Comparison of ENCODE assay signal across 21 cellular contexts in the genomic region with DNA sequence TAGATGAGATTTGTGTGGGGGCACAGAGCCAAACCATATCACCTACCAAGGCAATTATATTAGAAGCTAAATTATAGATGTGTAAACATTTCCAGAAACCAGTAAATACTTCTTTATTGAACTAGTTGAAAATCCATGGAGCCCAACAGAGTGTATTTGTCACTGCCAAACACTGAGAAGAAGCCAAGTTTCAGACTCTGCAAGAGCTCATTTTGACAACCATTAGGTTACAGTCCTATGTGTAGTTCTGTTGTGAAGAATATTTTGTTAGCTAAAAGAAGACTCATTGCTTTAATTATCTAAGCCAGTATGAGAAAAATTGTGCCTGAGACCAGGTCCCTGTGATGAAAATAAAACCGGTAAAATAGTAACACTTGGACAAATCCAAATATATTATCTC.
DNase-seq lines count a peak whose midpoint lies in the region; ATAC-seq and TF ChIP-seq lines count a peak whose summit lies in the region.
"Had no signal": no experiment of that assay in that cellular context is flagged by ENCODE, and none has a peak within 500 bp of the region (broad histone marks: within the 10 kb centered on the region; RNA-seq: fewer than 3 reads in every experiment).

No MANE protein-coding gene starts in this region.

- DNase-seq in SK-N-SH: no peak
- no peak for DNase-seq in activated CD4-positive, alpha-beta T cell treated with anti-CD3 and anti-CD28 coated beads, Interleukin-2, amount 10 ng/mL, durations not matched to agents 7 days and 5 days
- DNase-seq in effector memory CD8-positive, alpha-beta T cell: no peak
- DNase-seq: CD4-positive, CD25-positive, alpha-beta regulatory T cell; H9; KBM-7; MV-4-11; NCI-H2029; NCI-H2227 treated with DMSO at 0.1 percent for 48 hours; NCI-H510A treated with DMSO at 0.1 percent for 48 hours; NCI-H748 treated with DMSO at 0.1 percent for 48 hours; NK-92 treated with Interleukin-12 subunit alpha and Interleukin-12 subunit beta, amount 100 ng/mL, for 24 hours; PC-9 had no signal

- no peaks in the 10 kb centered on the region for H3K36me3 ChIP-seq in SK-N-SH (replicated peaks in 1 of 2; ENCODE audit: control insufficient read depth in 1 of 2, insufficient read depth in 2 of 2, low read length in 1 of 2)
- no peaks in the 10 kb centered on the region for H3K36me3 ChIP-seq in mesodermal cell (ENCODE audit: control insufficient read depth, insufficient read depth, low read length)
- H3K36me3 ChIP-seq: BLaER1, SJSA1 had no signal

- TF ChIP-seq EP300 in SK-N-SH (IDR thresholded peaks at IDR 0.05; ENCODE audit: borderline replicate concordance in 1 of 2, low read depth in 1 of 2, low read length in 1 of 2): no peak

- H3K27me3 ChIP-seq in SK-N-SH (ENCODE audit: insufficient read depth): no peaks in the 10 kb centered on the region
- H3K27me3 ChIP-seq: BLaER1, SJSA1 had no signal

- no peak for TF ChIP-seq CTCF in SK-N-SH (IDR thresholded peaks at IDR 0.05)
- TF ChIP-seq CTCF in VCaP (conservative IDR thresholded peaks at IDR 0.05): no peak

- no peaks in the 10 kb centered on the region for H4K20me1 ChIP-seq in SK-N-SH (ENCODE audit: insufficient read depth)
- H4K20me1 ChIP-seq: BLaER1 had no signal

- ATAC-seq in SK-N-SH treated with all-trans-retinoic acid at 6 μM for 48 hours (peak; percentile 20; the same call in 1 of the 3 replicates), GM18868 (IDR thresholded peaks at IDR 0.05; ENCODE audit: unreplicated experiment) (no peak)
- ATAC-seq in effector memory CD8-positive, alpha-beta T cell (replicated peaks): no peak
- ATAC-seq: GM23338, Right ventricle myocardium inferior had no signal

- H3K4me3 ChIP-seq in SK-N-SH (ENCODE audit: low read depth in 2 of 2, low read length in 1 of 2) (no peak overlapping the region), mesodermal cell (ENCODE audit: extremely low read depth, insufficient read depth, low read length, poor library complexity, severe bottlenecking) (no peak overlapping the region)
- H3K4me3 ChIP-seq: BLaER1, GM23338, PC-9, SJSA1 had no signal

- peak overlapping the region in 1 of 2 experiments; percentile 55; a peak in 1 of 4 replicates for H3K27ac ChIP-seq in SK-N-SH (ENCODE audit: low read depth in 2 of 2, low read length in 1 of 2)
- H3K27ac ChIP-seq in VCaP: peak overlapping the region; percentile 26
- peak overlapping the region; percentile 47 for H3K27ac ChIP-seq in mesodermal cell (ENCODE audit: low read depth, low read length, severe bottlenecking)
- H3K27ac ChIP-seq: BLaER1, PC-9, SJSA1 had no signal

- no peak overlapping the region for H2AFZ ChIP-seq in SK-N-SH (ENCODE audit: low read depth)
- H2AFZ ChIP-seq: GM23338, PC-9 had no signal

- CTCF ChIA-PET in SK-N-SH (lab: Yijun Ruan, JAX): no interaction called here
- CTCF ChIA-PET in activated CD4-positive, alpha-beta T cell treated with anti-CD3 and anti-CD28 coated beads, Interleukin-2, amount 10 ng/mL, durations not matched to agents 7 days and 5 days (lab: Charles Lee): no interaction called here

- no peaks in the 10 kb centered on the region for H3K36me3 Mint-ChIP-seq in activated CD4-positive, alpha-beta T cell treated with anti-CD3 and anti-CD28 coated beads, Interleukin-2, amount 10 ng/mL, durations not matched to agents 7 days and 5 days (ENCODE audit: low read depth)
- peaks cover 3% of the 10 kb centered on the region for H3K36me3 Mint-ChIP-seq in effector memory CD8-positive, alpha-beta T cell (ENCODE audit: insufficient read depth)
- H3K36me3 Mint-ChIP-seq: CD4-positive, CD25-positive, alpha-beta regulatory T cell had no signal

- H3K9me3 Mint-ChIP-seq in activated CD4-positive, alpha-beta T cell treated with anti-CD3 and anti-CD28 coated beads, Interleukin-2, amount 10 ng/mL, durations not matched to agents 7 days and 5 days: no peaks in the 10 kb centered on the region
- H3K9me3 Mint-ChIP-seq in effector memory CD8-positive, alpha-beta T cell: no peaks in the 10 kb centered on the region
- H3K9me3 Mint-ChIP-seq: CD4-positive, CD25-positive, alpha-beta regulatory T cell; GM23338; H9 had no signal

- H3K4me1 Mint-ChIP-seq in activated CD4-positive, alpha-beta T cell treated with anti-CD3 and anti-CD28 coated beads, Interleukin-2, amount 10 ng/mL, durations not matched to agents 7 days and 5 days: no peaks in the 10 kb centered on the region
- no peaks in the 10 kb centered on the region for H3K4me1 Mint-ChIP-seq in effector memory CD8-positive, alpha-beta T cell (ENCODE audit: low read depth in 2 of 2)

- H3F3A ChIP-seq in SK-N-SH (replicated peaks; ENCODE audit: insufficient read depth): peaks cover 3% of the 10 kb centered on the region

- POLR2A ChIA-PET in SK-N-SH (lab: Yijun Ruan, JAX): interaction anchor here (0.7 kb wide), 1 partner anchor 11 kb away, joined by 3 read pairs; no protein-coding TSS in a partner anchor
- POLR2A ChIA-PET in activated CD4-positive, alpha-beta T cell treated with anti-CD3 and anti-CD28 coated beads, Interleukin-2, amount 10 ng/mL, durations not matched to agents 7 days and 5 days (lab: Charles Lee): no interaction called here

- 85% methylated on average over 1 of the region's 1 CpG for WGBS in SK-N-SH (ENCODE audit: low lambda C conversion rate)
- no CpG with 5 or more reads among the region's 1 CpG for WGBS in mesodermal cell (ENCODE audit: insufficient coverage in 2 of 2), 2 experiments

- no peak overlapping the region for H3K27ac Mint-ChIP-seq in activated CD4-positive, alpha-beta T cell treated with anti-CD3 and anti-CD28 coated beads, Interleukin-2, amount 10 ng/mL, durations not matched to agents 7 days and 5 days
- no peak overlapping the region for H3K27ac Mint-ChIP-seq in effector memory CD8-positive, alpha-beta T cell
- H3K27ac Mint-ChIP-seq: CD4-positive, CD25-positive, alpha-beta regulatory T cell; GM23338 had no signal

- H3K4me3 Mint-ChIP-seq in activated CD4-positive, alpha-beta T cell treated with anti-CD3 and anti-CD28 coated beads, Interleukin-2, amount 10 ng/mL, durations not matched to agents 7 days and 5 days: no peak overlapping the region
- no peak overlapping the region for H3K4me3 Mint-ChIP-seq in effector memory CD8-positive, alpha-beta T cell
- H3K4me3 Mint-ChIP-seq: CD4-positive, CD25-positive, alpha-beta regulatory T cell; GM23338; H9 had no signal

- no peak overlapping the region for H3K9ac ChIP-seq in SK-N-SH
- H3K9ac ChIP-seq: BLaER1 had no signal

- H3K4me2 ChIP-seq in SK-N-SH: no peak overlapping the region
- H3K4me2 ChIP-seq: BLaER1, GM23338, PC-9 had no signal

- H3K79me2 ChIP-seq in SK-N-SH (ENCODE audit: insufficient read depth): no peaks in the 10 kb centered on the region

- H3K9me3 ChIP-seq in SK-N-SH: no peaks in the 10 kb centered on the region
- H3K9me3 ChIP-seq in mesodermal cell (ENCODE audit: control insufficient read depth, low read length): no peaks in the 10 kb centered on the region
- H3K9me3 ChIP-seq: BLaER1, SJSA1 had no signal

- H3K27me3 Mint-ChIP-seq in activated CD4-positive, alpha-beta T cell treated with anti-CD3 and anti-CD28 coated beads, Interleukin-2, amount 10 ng/mL, durations not matched to agents 7 days and 5 days: peaks cover 9% of the 10 kb centered on the region
- H3K27me3 Mint-ChIP-seq in effector memory CD8-positive, alpha-beta T cell: peaks cover 17 to 33% of the 10 kb centered on the region in 2 donors

- no peaks in the 10 kb centered on the region for H3K9me2 ChIP-seq in SK-N-SH

- H3K4me1 ChIP-seq in SK-N-SH (ENCODE audit: control insufficient read depth in 1 of 2, insufficient read depth in 2 of 2, low read depth in 1 of 2, low read length in 1 of 2) (peaks cover 6 to 15% of the 10 kb centered on the region in 2 experiments; a peak in 2 of 4 replicates), mesodermal cell (ENCODE audit: control insufficient read depth, insufficient read depth, low read length, poor library complexity, severe bottlenecking) (peaks cover 9% of the 10 kb centered on the region)
- H3K4me1 ChIP-seq: BLaER1, SJSA1 had no signal

- no peak for TF ChIP-seq RAD21 in SK-N-SH (IDR thresholded peaks at IDR 0.05; ENCODE audit: low read length)

TF ChIP-seq in SK-N-SH treated with all-trans-retinoic acid at 6 μM for 48 hours, 23 proteins besides CTCF, POLR2A, EP300 and RAD21 (continues in another document):
- no peak for TF ChIP-seq ZFP30 (CRISPR knock-in tag; IDR thresholded peaks at IDR 0.05)
- TF ChIP-seq BACH2 (CRISPR knock-in tag; IDR thresholded peaks at IDR 0.05; ENCODE audit: borderline replicate concordance): no peak
- TF ChIP-seq GLIS3 (CRISPR knock-in tag; IDR thresholded peaks at IDR 0.05): no peak

TF ChIP-seq in SK-N-SH, 30 proteins besides CTCF, POLR2A, EP300 and RAD21 (continues in another document):
- TF ChIP-seq RFX5 (IDR thresholded peaks at IDR 0.05; ENCODE audit: low read length): no peak
- no peak for TF ChIP-seq TEAD4 (IDR thresholded peaks at IDR 0.05; ENCODE audit: borderline replicate concordance, insufficient read depth)
- no peak for TF ChIP-seq NFIC (IDR thresholded peaks at IDR 0.05; ENCODE audit: borderline replicate concordance)
- no peak for TF ChIP-seq GATA2 (CRISPR knock-in tag; IDR thresholded peaks at IDR 0.05)
- no peak for TF ChIP-seq YY1 (IDR thresholded peaks at IDR 0.05; ENCODE audit: low read depth)
- TF ChIP-seq, protein P1, sequence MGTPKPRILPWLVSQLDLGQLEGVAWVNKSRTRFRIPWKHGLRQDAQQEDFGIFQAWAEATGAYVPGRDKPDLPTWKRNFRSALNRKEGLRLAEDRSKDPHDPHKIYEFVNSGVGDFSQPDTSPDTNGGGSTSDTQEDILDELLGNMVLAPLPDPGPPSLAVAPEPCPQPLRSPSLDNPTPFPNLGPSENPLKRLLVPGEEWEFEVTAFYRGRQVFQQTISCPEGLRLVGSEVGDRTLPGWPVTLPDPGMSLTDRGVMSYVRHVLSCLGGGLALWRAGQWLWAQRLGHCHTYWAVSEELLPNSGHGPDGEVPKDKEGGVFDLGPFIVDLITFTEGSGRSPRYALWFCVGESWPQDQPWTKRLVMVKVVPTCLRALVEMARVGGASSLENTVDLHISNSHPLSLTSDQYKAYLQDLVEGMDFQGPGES (IDR thresholded peaks at IDR 0.05; ENCODE audit: low read depth, low read length): no peak
- no peak for TF ChIP-seq MAX (IDR thresholded peaks at IDR 0.05; ENCODE audit: low read depth)
